21 cellular contexts compared by ENCODE assay signal in genomic region chr4:4784379-4784778, GRCh38.
DNase-seq lines count a peak whose midpoint lies in the region; ATAC-seq and TF ChIP-seq lines count a peak whose summit lies in the region.
"Had no signal": no experiment of that assay in that cellular context is flagged by ENCODE, and none has a peak within 500 bp of the region (broad histone marks: within the 10 kb centered on the region; RNA-seq: fewer than 3 reads in every experiment).

No MANE protein-coding gene starts in this region.

- no peak for TF ChIP-seq CTCF in BE2C (IDR thresholded peaks at IDR 0.05; ENCODE audit: low read depth, low read length)
- no peak for TF ChIP-seq CTCF in WERI-Rb-1 (IDR thresholded peaks at IDR 0.05; ENCODE audit: low read depth, low read length)
- TF ChIP-seq CTCF in osteocyte (IDR thresholded peaks at IDR 0.05): no peak

- no peak overlapping the region for H3K4me3 Mint-ChIP-seq in osteocyte (ENCODE audit: unreplicated experiment)
- H3K4me3 Mint-ChIP-seq: H9 had no signal

- no peaks in the 10 kb centered on the region; the same call in 1 of the 2 replicates for H3K9me3 ChIP-seq in BE2C
- H3K9me3 ChIP-seq in WERI-Rb-1 (ENCODE audit: severe bottlenecking): peaks cover 12% of the 10 kb centered on the region

- H3K4me3 ChIP-seq in BE2C (ENCODE audit: low read depth, low read length): no peak overlapping the region
- H3K4me3 ChIP-seq in WERI-Rb-1 (ENCODE audit: low read depth, low read length): no peak overlapping the region
- H3K4me3 ChIP-seq: MG63 had no signal

- H3K4me1 ChIP-seq in BE2C: peaks cover 11% of the 10 kb centered on the region

- H3K36me3 Mint-ChIP-seq in osteocyte (ENCODE audit: unreplicated experiment): no peaks in the 10 kb centered on the region

- H3K36me3 ChIP-seq in BE2C: no peaks in the 10 kb centered on the region
- no peaks in the 10 kb centered on the region for H3K36me3 ChIP-seq in WERI-Rb-1
- H3K36me3 ChIP-seq: MG63 had no signal

- no peak overlapping the region for H3K27ac Mint-ChIP-seq in osteocyte (ENCODE audit: unreplicated experiment)
- H3K27ac Mint-ChIP-seq: H9 had no signal

- peaks cover 12% of the 10 kb centered on the region for H3K9me3 Mint-ChIP-seq in osteocyte (ENCODE audit: unreplicated experiment)

- no peak for ATAC-seq in HG02763 (IDR thresholded peaks at IDR 0.05; ENCODE audit: unreplicated experiment)

- peaks cover 2% of the 10 kb centered on the region for H3K27me3 Mint-ChIP-seq in osteocyte (ENCODE audit: unreplicated experiment)

- H3K27ac ChIP-seq in WERI-Rb-1: 0 out of 2 replicates have a peak overlapping the region, but pooled peaks have one; percentile 6

- DNase-seq in BE2C (peak; percentile 79), NCI-H82 (lab: John Stamatoyannopoulos, UW) (peak; percentile 87), WERI-Rb-1 (peak; percentile 42), mesenteric fat pad (ENCODE audit: low spot score) (peak; percentile 37), middle frontal gyrus (ENCODE audit: extremely low spot score, low spot score) (no peak), osteocyte (ENCODE audit: extremely low spot score, unreplicated experiment) (no peak)
- DNase-seq in NK-92 treated with Interleukin-12 subunit alpha and Interleukin-12 subunit beta, amount 100 ng/mL, for 24 hours (lab: John Stamatoyannopoulos, UW): no peak
- DNase-seq: 8988T, ACHN, DMS153, DND-41, H9, KBM-7, MG63, NCI-H1105 treated with DMSO at 0.1 percent for 48 hours, NCI-H146, NCI-H1930, NCI-H2107, NCI-H446 treated with DMSO at 0.1 percent for 48 hours, NCI-H526 had no signal

- H3K4me1 Mint-ChIP-seq in osteocyte (ENCODE audit: unreplicated experiment): peaks cover 8% of the 10 kb centered on the region

- H3K27me3 ChIP-seq in BE2C: no peaks in the 10 kb centered on the region
- H3K27me3 ChIP-seq in WERI-Rb-1 (ENCODE audit: insufficient read depth, low read depth, severe bottlenecking): no peaks in the 10 kb centered on the region
- H3K27me3 ChIP-seq: MG63 had no signal

Comparison
In these comparisons a context has a peak if more than half of its experiments do, and no peak if none do; other contexts are left out.
1. DNase-seq: peak in BE2C (single experiment), NCI-H82 (single experiment), WERI-Rb-1 (single experiment) and mesenteric fat pad (single experiment); none in NK-92 treated with Interleukin-12 subunit alpha and Interleukin-12 subunit beta, amount 100 ng/mL, for 24 hours (single experiment), middle frontal gyrus (single experiment) and osteocyte (single experiment).